In the genomic region with DNA sequence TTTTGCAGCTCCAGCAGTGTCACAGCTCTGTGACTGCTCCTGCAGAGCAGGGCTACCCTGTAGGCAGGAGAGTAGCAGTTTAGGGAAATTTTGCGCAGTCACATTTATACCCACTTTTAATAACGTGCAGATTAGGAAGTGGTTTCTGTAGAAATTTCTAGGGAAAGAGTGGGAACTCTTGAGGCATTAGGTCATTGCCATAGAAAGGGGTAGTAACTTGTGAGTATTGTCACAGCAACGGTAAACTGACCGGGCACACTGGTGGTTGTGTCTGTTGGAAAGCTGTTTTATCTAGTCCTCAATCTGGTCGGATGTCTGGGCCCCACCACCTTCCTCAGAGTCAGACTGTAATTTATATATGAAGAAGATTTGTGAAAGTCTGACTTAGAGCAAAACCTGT, we compare ENCODE assay signal across 24 cellular contexts. TPM values are rescaled to one million over a fixed set of nuclear protein-coding genes. Genes with fewer than 3 reads are reported as not detected.
"Had no signal": no experiment of that assay in that cellular context is flagged by ENCODE, and none has a peak within 500 bp of the region (broad histone marks: within the 10 kb centered on the region; RNA-seq: fewer than 3 reads in every experiment).

No MANE protein-coding gene starts in this region.

- H3K9me3 Mint-ChIP-seq: endodermal cell; stimulated activated naive CD8-positive, alpha-beta T cell treated with anti-CD3 and anti-CD28 coated beads, Interleukin-15, Interleukin-2, amounts not matched to agents 100 ng/mL and 50 ng/mL, for 24 hours had no signal

- H3K4me3 Mint-ChIP-seq: endodermal cell; naive B cell; nephron; stimulated activated effector memory CD8-positive, alpha-beta T cell treated with anti-CD3 and anti-CD28 coated beads, Interleukin-12 subunit alpha, Interleukin-12 subunit beta, amount 100 ng/mL, for 72 hours; stimulated activated naive CD8-positive, alpha-beta T cell treated with anti-CD3 and anti-CD28 coated beads, Interleukin-15, Interleukin-2, amounts not matched to agents 100 ng/mL and 50 ng/mL, for 24 hours had no signal

- H3K4me1 Mint-ChIP-seq: naive B cell; nephron; stimulated activated effector memory CD8-positive, alpha-beta T cell treated with anti-CD3 and anti-CD28 coated beads, Interleukin-12 subunit alpha, Interleukin-12 subunit beta, amount 100 ng/mL, for 72 hours had no signal

- H3K36me3 Mint-ChIP-seq: naive B cell; stimulated activated effector memory CD8-positive, alpha-beta T cell treated with anti-CD3 and anti-CD28 coated beads, Interleukin-12 subunit alpha, Interleukin-12 subunit beta, amount 100 ng/mL, for 72 hours had no signal

- FAIRE-seq: endothelial cell of umbilical vein, kidney had no signal

- H3K27me3 Mint-ChIP-seq: naive B cell; stimulated activated naive CD8-positive, alpha-beta T cell treated with anti-CD3 and anti-CD28 coated beads, Interleukin-15, Interleukin-2, amounts not matched to agents 100 ng/mL and 50 ng/mL, for 24 hours had no signal

- H3K27ac Mint-ChIP-seq: endodermal cell; naive B cell; nephron; stimulated activated effector memory CD8-positive, alpha-beta T cell treated with anti-CD3 and anti-CD28 coated beads, Interleukin-12 subunit alpha, Interleukin-12 subunit beta, amount 100 ng/mL, for 72 hours; stimulated activated naive CD8-positive, alpha-beta T cell treated with anti-CD3 and anti-CD28 coated beads, Interleukin-15, Interleukin-2, amounts not matched to agents 100 ng/mL and 50 ng/mL, for 24 hours had no signal

- DNase-seq: endodermal cell; erythroblast; foreskin keratinocyte; head of caudate nucleus; kidney; left cardiac atrium; left ventricle myocardium inferior; mesenchymal stem cell; midbrain; naive B cell; retina; right lobe of liver; stimulated activated CD4-positive, alpha-beta T cell treated with anti-CD3 and anti-CD28 coated beads, Interleukin-4, amount 100 ng/mL, for 1 hour; stimulated activated CD8-positive, alpha-beta memory T cell treated with anti-CD3 and anti-CD28 coated beads, Interleukin-4, amount 100 ng/mL, for 48 hours had no signal

RNA-seq across cellular contexts. Expression of gene CDC14C, which starts 51.9 kb away (rescaled TPM):
- total RNA-seq: endodermal cell, endothelial cell of umbilical vein, kidney, left cardiac atrium, left ventricle myocardium inferior, lung, omental fat pad, right lobe of liver, temporal lobe, tibial nerve, ureter had no signal
- polyA plus RNA-seq: endothelial cell of umbilical vein, foreskin keratinocyte, hepatocyte, lung had no signal
